19 cellular contexts compared by ENCODE assay signal in genomic region chr20:36720510-36720909, GRCh38. TPM values are rescaled to one million over a fixed set of nuclear protein-coding genes. Genes with fewer than 3 reads are reported as not detected.
DNase-seq lines count a peak whose midpoint lies in the region; ATAC-seq and TF ChIP-seq lines count a peak whose summit lies in the region.
"Had no signal": no experiment of that assay in that cellular context is flagged by ENCODE, and none has a peak within 500 bp of the region (broad histone marks: within the 10 kb centered on the region; RNA-seq: fewer than 3 reads in every experiment).

No MANE protein-coding gene starts in this region.

- intact Hi-C loops in CD8-positive, alpha-beta T cell (cut with DNase I, micrococcal nuclease) = no loop called here
- intact Hi-C loops in Right ventricle myocardium inferior (cut with DNase I) = no loop called here

- H3K27ac ChIP-seq in CD8-positive, alpha-beta T cell (ENCODE audit: low read depth, low read length) = no peak overlapping the region
- H3K27ac ChIP-seq in osteoblast (ENCODE audit: low read depth, low read length) = peak overlapping the region; percentile 46
- H3K27ac ChIP-seq: adrenal gland, C4-2B, neural progenitor cell, stomach had no signal

- H3K4me1 Mint-ChIP-seq in CD8-positive, alpha-beta T cell (ENCODE audit: low read depth) = peaks cover 2% of the 10 kb centered on the region
- peaks cover 8% of the 10 kb centered on the region for H3K4me1 Mint-ChIP-seq in activated T-helper 17 cell treated with anti-CD3 and anti-CD28 coated beads, Interleukin-2, amount 50 U/mL, for 72 hours
- H3K4me1 Mint-ChIP-seq: central memory CD8-positive, alpha-beta T cell had no signal

- no peak overlapping the region for H3K4me3 Mint-ChIP-seq in CD8-positive, alpha-beta T cell
- H3K4me3 Mint-ChIP-seq in activated T-helper 17 cell treated with anti-CD3 and anti-CD28 coated beads, Interleukin-2, amount 50 U/mL, for 72 hours = peak overlapping the region; percentile 21
- H3K4me3 Mint-ChIP-seq: central memory CD8-positive, alpha-beta T cell; immature natural killer cell; neural progenitor cell had no signal

- DNase-seq in AG08396 (ENCODE audit: low spot score) (peak; percentile 30), osteoblast (ENCODE audit: insufficient read length, low spot score, missing footprints) (peak; percentile 37), Right ventricle myocardium inferior (ENCODE audit: missing footprints) (no peak), cerebellar nuclear complex (lab: John Stamatoyannopoulos, UW) (no peak), NCI-H1092 treated with DMSO at 0.1 percent for 48 hours (lab: John Stamatoyannopoulos, UW) (no peak)
- no peak for DNase-seq in CD8-positive, alpha-beta T cell
- DNase-seq: adrenal gland, DND-41, H7, immature natural killer cell, mesendoderm, NCI-H2171, SHP77, stomach had no signal

- H3K4me2 ChIP-seq in osteoblast (ENCODE audit: insufficient read depth, low read length) = peak overlapping the region; percentile 70
- H3K4me2 ChIP-seq: neural progenitor cell had no signal

- H3K4me3 ChIP-seq in CD8-positive, alpha-beta T cell (ENCODE audit: low read depth, low read length) = no peak overlapping the region
- no peak overlapping the region for H3K4me3 ChIP-seq in osteoblast (ENCODE audit: insufficient read depth, low read length)
- H3K4me3 ChIP-seq: adrenal gland, neural progenitor cell, stomach had no signal

- peak overlapping the region; percentile 10 for H2AFZ ChIP-seq in osteoblast (ENCODE audit: low read length)
- H2AFZ ChIP-seq: neural progenitor cell had no signal

- H3K27ac Mint-ChIP-seq in CD8-positive, alpha-beta T cell = no peak overlapping the region
- peak overlapping the region; percentile 71 for H3K27ac Mint-ChIP-seq in activated T-helper 17 cell treated with anti-CD3 and anti-CD28 coated beads, Interleukin-2, amount 50 U/mL, for 72 hours
- H3K27ac Mint-ChIP-seq: neural progenitor cell had no signal

- H4K20me1 ChIP-seq in osteoblast (ENCODE audit: insufficient read depth, low read length) = peaks cover 3% of the 10 kb centered on the region

- H3K36me3 ChIP-seq in CD8-positive, alpha-beta T cell (ENCODE audit: insufficient read depth, low read length) = no peaks in the 10 kb centered on the region
- no peaks in the 10 kb centered on the region for H3K36me3 ChIP-seq in osteoblast (ENCODE audit: insufficient read depth, low read length)
- H3K36me3 ChIP-seq: neural progenitor cell had no signal

- H3K4me1 ChIP-seq in CD8-positive, alpha-beta T cell (ENCODE audit: insufficient read depth, low read length) = no peaks in the 10 kb centered on the region
- no peaks in the 10 kb centered on the region for H3K4me1 ChIP-seq in osteoblast (ENCODE audit: insufficient read depth, low read length)
- H3K4me1 ChIP-seq: adrenal gland, neural progenitor cell, stomach had no signal

- H3K79me2 ChIP-seq in osteoblast (ENCODE audit: insufficient read depth, low read length) = no peaks in the 10 kb centered on the region

- no peaks in the 10 kb centered on the region for H3K27me3 ChIP-seq in CD8-positive, alpha-beta T cell (ENCODE audit: insufficient read depth, low read length)
- no peaks in the 10 kb centered on the region for H3K27me3 ChIP-seq in osteoblast (ENCODE audit: insufficient read depth, low read length)
- H3K27me3 ChIP-seq: adrenal gland, neural progenitor cell, stomach had no signal

- CTCF ChIA-PET in CD8-positive, alpha-beta T cell (lab: Charles Lee) = interaction anchor here (0.9 to 1.5 kb wide), 2 partner anchors 35 to 88 kb away, joined by 4 to 5 read pairs; no protein-coding TSS in a partner anchor

- H3K27me3 Mint-ChIP-seq in CD8-positive, alpha-beta T cell (ENCODE audit: low read depth) = no peaks in the 10 kb centered on the region
- no peaks in the 10 kb centered on the region for H3K27me3 Mint-ChIP-seq in activated T-helper 17 cell treated with anti-CD3 and anti-CD28 coated beads, Interleukin-2, amount 50 U/mL, for 72 hours
- H3K27me3 Mint-ChIP-seq: central memory CD8-positive, alpha-beta T cell had no signal

- TF ChIP-seq CTCF in CD8-positive, alpha-beta T cell (IDR thresholded peaks at IDR 0.05) = no peak
- TF ChIP-seq CTCF in osteoblast (IDR thresholded peaks at IDR 0.05; ENCODE audit: extremely low read depth, low read depth, low read length) = no peak

- POLR2A ChIA-PET in CD8-positive, alpha-beta T cell (lab: Charles Lee) = no interaction called here

- H3K36me3 Mint-ChIP-seq in CD8-positive, alpha-beta T cell = peaks cover 36% of the 10 kb centered on the region
- peaks cover 38% of the 10 kb centered on the region for H3K36me3 Mint-ChIP-seq in activated T-helper 17 cell treated with anti-CD3 and anti-CD28 coated beads, Interleukin-2, amount 50 U/mL, for 72 hours (ENCODE audit: low read depth)
- H3K36me3 Mint-ChIP-seq: neural progenitor cell had no signal

- H3K9me3 ChIP-seq in CD8-positive, alpha-beta T cell (ENCODE audit: low read length) = no peaks in the 10 kb centered on the region
- H3K9me3 ChIP-seq in osteoblast (ENCODE audit: low read depth, low read length) = no peaks in the 10 kb centered on the region
- H3K9me3 ChIP-seq: adrenal gland, stomach had no signal

- H3K9me3 Mint-ChIP-seq in CD8-positive, alpha-beta T cell = no peaks in the 10 kb centered on the region
- no peaks in the 10 kb centered on the region for H3K9me3 Mint-ChIP-seq in activated T-helper 17 cell treated with anti-CD3 and anti-CD28 coated beads, Interleukin-2, amount 50 U/mL, for 72 hours
- H3K9me3 Mint-ChIP-seq: central memory CD8-positive, alpha-beta T cell; immature natural killer cell; neural progenitor cell had no signal

- peak; percentile 17 for ATAC-seq in CD8-positive, alpha-beta T cell
- peak; percentile 97 for ATAC-seq in activated T-helper 17 cell treated with anti-CD3 and anti-CD28 coated beads, Interleukin-2, amount 50 U/mL, for 72 hours (replicated peaks)
- no peak for ATAC-seq in Right ventricle myocardium inferior
- ATAC-seq: HepG2 had no signal

RNA-seq across cellular contexts. Expression of gene NDRG3, which starts 25.4 kb away (rescaled TPM):
- total RNA-seq in CD8-positive, alpha-beta T cell = 10 to 100 TPM; 12.9 to 15.1 TPM
- total RNA-seq in activated T-helper 17 cell treated with anti-CD3 and anti-CD28 coated beads, Interleukin-2, amount 50 U/mL, for 72 hours = 10 to 100 TPM; 30.5 to 30.7 TPM
- total RNA-seq in osteoblast (26.4 and 31.2 TPM in 2 replicates), Right ventricle myocardium inferior (27.9 TPM)

RNA-seq across cellular contexts. Expression of gene DSN1, which starts 53.1 kb away (rescaled TPM):
- 10 to 100 TPM; 12.2 to 13.1 TPM for total RNA-seq in CD8-positive, alpha-beta T cell
- total RNA-seq in activated T-helper 17 cell treated with anti-CD3 and anti-CD28 coated beads, Interleukin-2, amount 50 U/mL, for 72 hours = 10 to 100 TPM; 31.8 to 34.8 TPM
- 8.0 and 9.7 TPM in 2 replicates for total RNA-seq in osteoblast
- total RNA-seq in Right ventricle myocardium inferior = 4.4 TPM

Comparison
In these comparisons a context has a peak if more than half of its experiments do, and no peak if none do; other contexts are left out.
1. DNase-seq: peak in AG08396 (single experiment) and osteoblast (single experiment); none in CD8-positive, alpha-beta T cell (0 of 7), Right ventricle myocardium inferior (single experiment), cerebellar nuclear complex (0 of 2) and NCI-H1092 treated with DMSO at 0.1 percent for 48 hours (single experiment).